ENCODE assay signal across 1 cellular context in genomic region chr21:29217818-29218252, GRCh38.
TF ChIP-seq lines count a peak whose summit lies in the region.

No MANE protein-coding gene starts in this region.

TF ChIP-seq in GM23338, 12 proteins besides CTCF, POLR2A, EP300 and RAD21 (continued from another document):
- TF ChIP-seq ZNF462 (CRISPR knock-in tag; IDR thresholded peaks at IDR 0.05) (no peak), ZNF331 (CRISPR knock-in tag; IDR thresholded peaks at IDR 0.05; ENCODE audit: low read depth) (no peak), ZNF114 (CRISPR knock-in tag; IDR thresholded peaks at IDR 0.05) (no peak), EZH2phosphoT487 (IDR thresholded peaks at IDR 0.05; ENCODE audit: unreplicated experiment) (no peak), NANOG (IDR thresholded peaks at IDR 0.05; ENCODE audit: borderline replicate concordance) (no peak), STAT1 (IDR thresholded peaks at IDR 0.05; ENCODE audit: unreplicated experiment) (no peak), POLR2AphosphoS5 (IDR thresholded peaks at IDR 0.05; ENCODE audit: low read depth) (no peak), CREB1 (CRISPR knock-in tag; IDR thresholded peaks at IDR 0.05; ENCODE audit: low read depth) (no peak)
- TF ChIP-seq, protein P1, sequence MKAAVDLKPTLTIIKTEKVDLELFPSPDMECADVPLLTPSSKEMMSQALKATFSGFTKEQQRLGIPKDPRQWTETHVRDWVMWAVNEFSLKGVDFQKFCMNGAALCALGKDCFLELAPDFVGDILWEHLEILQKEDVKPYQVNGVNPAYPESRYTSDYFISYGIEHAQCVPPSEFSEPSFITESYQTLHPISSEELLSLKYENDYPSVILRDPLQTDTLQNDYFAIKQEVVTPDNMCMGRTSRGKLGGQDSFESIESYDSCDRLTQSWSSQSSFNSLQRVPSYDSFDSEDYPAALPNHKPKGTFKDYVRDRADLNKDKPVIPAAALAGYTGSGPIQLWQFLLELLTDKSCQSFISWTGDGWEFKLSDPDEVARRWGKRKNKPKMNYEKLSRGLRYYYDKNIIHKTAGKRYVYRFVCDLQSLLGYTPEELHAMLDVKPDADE (IDR thresholded peaks at IDR 0.05) = no peak
